26 cellular contexts compared by ENCODE assay signal in genomic region chr2:38912619-38913018, GRCh38. TPM values are rescaled to one million over a fixed set of nuclear protein-coding genes. Genes with fewer than 3 reads are reported as not detected.
"Had no signal": no experiment of that assay in that cellular context is flagged by ENCODE, and none has a peak within 500 bp of the region (broad histone marks: within the 10 kb centered on the region; RNA-seq: fewer than 3 reads in every experiment).

No MANE protein-coding gene starts in this region.

- ATAC-seq: effector memory CD8-positive, alpha-beta T cell; esophagus mucosa; gastrocnemius medialis; gastroesophageal sphincter; heart left ventricle; heart right ventricle had no signal

- H3K4me3 ChIP-seq: colonic mucosa, dorsolateral prefrontal cortex, esophagus muscularis mucosa, esophagus squamous epithelium, gastrocnemius medialis, gastroesophageal sphincter, heart left ventricle, heart right ventricle had no signal

- H3K27ac ChIP-seq: colonic mucosa, dorsolateral prefrontal cortex, epithelial cell of prostate, esophagus muscularis mucosa, esophagus squamous epithelium, gastrocnemius medialis, gastroesophageal sphincter, heart left ventricle, heart right ventricle had no signal

- FAIRE-seq: colon, endometrium, endothelial cell of umbilical vein, frontal cortex had no signal

- H3K27me3 ChIP-seq: colonic mucosa, dorsolateral prefrontal cortex, esophagus muscularis mucosa, esophagus squamous epithelium, gastrocnemius medialis, gastroesophageal sphincter, heart left ventricle, heart right ventricle had no signal

- H3K36me3 ChIP-seq: colonic mucosa, esophagus muscularis mucosa, esophagus squamous epithelium, gastrocnemius medialis, gastroesophageal sphincter, heart left ventricle, heart right ventricle had no signal

- H3K4me1 ChIP-seq: colonic mucosa, esophagus muscularis mucosa, esophagus squamous epithelium, gastroesophageal sphincter had no signal

- H3K9me3 ChIP-seq: colonic mucosa, esophagus muscularis mucosa, esophagus squamous epithelium, gastrocnemius medialis, gastroesophageal sphincter, heart left ventricle, heart right ventricle had no signal

- DNase-seq: colonic mucosa; cortex of kidney; dermis blood vessel endothelial cell; dorsolateral prefrontal cortex; effector CD4-positive, alpha-beta T cell; effector CD8-positive, alpha-beta T cell; effector memory CD4-positive, alpha-beta T cell; effector memory CD8-positive, alpha-beta T cell; endodermal cell; erythroblast; esophagus squamous epithelium; foreskin fibroblast; foreskin melanocyte; gastrocnemius medialis; glutamatergic neuron; head of caudate nucleus; heart left ventricle; heart right ventricle had no signal

RNA-seq across cellular contexts. Expression of gene ARHGEF33, which starts 22.9 kb away (rescaled TPM):
- total RNA-seq: esophagus mucosa had no signal
